In genomic region chr1:37517569-37517968, GRCh38 we compare ENCODE assay signal across 28 cellular contexts. TPM values are rescaled to one million over a fixed set of nuclear protein-coding genes. Genes with fewer than 3 reads are reported as not detected.
"Had no signal": no experiment of that assay in that cellular context is flagged by ENCODE, and none has a peak within 500 bp of the region (broad histone marks: within the 10 kb centered on the region; RNA-seq: fewer than 3 reads in every experiment).

No MANE protein-coding gene starts in this region.

- H3K27me3 Mint-ChIP-seq: activated naive CD4-positive, alpha-beta T cell treated with anti-CD3 and anti-CD28 coated beads, Interleukin-2, amount 50 U/mL, for 24 hours had no signal

- H3K27me3 ChIP-seq: adrenal gland, breast epithelium, MG63, Peyer's patch, SJCRH30 had no signal

- ATAC-seq: activated CD8-positive, alpha-beta T cell treated with anti-CD3 and anti-CD28 coated beads, Interleukin-2, amount 10 ng/mL, durations not matched to agents 7 days and 5 days; SK-N-SH treated with all-trans-retinoic acid at 6 μM for 48 hours had no signal

- H3K36me3 ChIP-seq: breast epithelium, SJCRH30 had no signal

- H3K27ac ChIP-seq: adrenal gland, breast epithelium, Peyer's patch, RWPE1, SJCRH30 had no signal

- H3K4me3 ChIP-seq: adrenal gland, breast epithelium, MG63, Peyer's patch, SJCRH30 had no signal

- H3K27ac Mint-ChIP-seq: activated CD8-positive, alpha-beta T cell treated with anti-CD3 and anti-CD28 coated beads, Interleukin-2, amount 10 ng/mL, durations not matched to agents 7 days and 5 days; activated naive CD4-positive, alpha-beta T cell treated with anti-CD3 and anti-CD28 coated beads, Interleukin-2, amount 50 U/mL, for 24 hours had no signal

- H3K4me3 Mint-ChIP-seq: activated CD8-positive, alpha-beta T cell treated with anti-CD3 and anti-CD28 coated beads, Interleukin-2, amount 10 ng/mL, durations not matched to agents 7 days and 5 days; activated naive CD4-positive, alpha-beta T cell treated with anti-CD3 and anti-CD28 coated beads, Interleukin-2, amount 50 U/mL, for 24 hours had no signal

- DNase-seq: activated CD4-positive, alpha-beta T cell treated with anti-CD3 and anti-CD28 coated beads for 48 hours; activated CD4-positive, alpha-beta T cell treated with anti-CD3 and anti-CD28 coated beads, Interleukin-2, amount 50 U/mL, for 4 hours; activated CD4-positive, CD25-positive, alpha-beta regulatory T cell treated with anti-CD3 and anti-CD28 coated beads, Interleukin-2, amount 50 U/mL, for 72 hours; activated CD8-positive, alpha-beta memory T cell treated with anti-CD3 and anti-CD28 coated beads, Interleukin-2, amount 50 U/mL, for 48 hours; activated CD8-positive, alpha-beta T cell treated with anti-CD3 and anti-CD28 coated beads, Interleukin-2, amount 10 ng/mL, durations not matched to agents 7 days and 5 days; activated T-cell treated with anti-CD3 and anti-CD28 coated beads, Interleukin-2, amount 50 U/mL, for 1 hour; adrenal gland; anterior cingulate cortex; caudate nucleus; MG63; MV-4-11; NCI-H1105; NCI-H1436; NCI-H1694 treated with DMSO at 0.1 percent for 48 hours; NCI-H2029 treated with DMSO at 0.1 percent for 48 hours; NCI-H345; NCI-H510A treated with DMSO at 0.1 percent for 48 hours; NCI-H69; NK-92 treated with Interleukin-12 subunit alpha and Interleukin-12 subunit beta, amount 100 ng/mL, for 24 hours; Peyer's patch; Right ventricle myocardium superior; SJCRH30; SW 1271 had no signal

- H3K9me3 Mint-ChIP-seq: activated naive CD4-positive, alpha-beta T cell treated with anti-CD3 and anti-CD28 coated beads, Interleukin-2, amount 50 U/mL, for 24 hours had no signal

- H3K9me3 ChIP-seq: adrenal gland, breast epithelium, MG63, Peyer's patch, SJCRH30 had no signal

RNA-seq across cellular contexts. Expression of gene DNALI1, which starts 39.2 kb away (rescaled TPM):
- total RNA-seq: activated CD8-positive, alpha-beta T cell treated with anti-CD3 and anti-CD28 coated beads, Interleukin-2, amount 10 ng/mL, durations not matched to agents 7 days and 5 days; T-helper 1 cell treated with Interleukin-12 subunit alpha and Interleukin-12 subunit beta and Interleukin-4 antibody, amounts not matched to agents 30 ng/mL and 1 ng/mL, for 36 hours had no signal
